18 cellular contexts compared by ENCODE assay signal in genomic region chr1:89810302-89810701, GRCh38. TPM values are rescaled to one million over a fixed set of nuclear protein-coding genes. Genes with fewer than 3 reads are reported as not detected.
A peak's percentile ranks its signal among the peaks of the same experiment; 100 is the strongest.
DNase-seq lines count a peak whose midpoint lies in the region; TF ChIP-seq lines count a peak whose summit lies in the region.
"Had no signal": no experiment of that assay in that cellular context is flagged by ENCODE, and none has a peak within 500 bp of the region (broad histone marks: within the 10 kb centered on the region; RNA-seq: fewer than 3 reads in every experiment).

No MANE protein-coding gene starts in this region.

- in situ Hi-C loops in mammary epithelial cell (cut with MboI; ENCODE audit: low sequenced_read_pairs in 2 of 2): no loop called here

- H3K27me3 ChIP-seq in Karpas-422 (ENCODE audit: low read length) (no peaks in the 10 kb centered on the region), trophoblast cell (ENCODE audit: insufficient read depth, low read length) (no peaks in the 10 kb centered on the region), mammary epithelial cell (ENCODE audit: insufficient read depth, low read length) (no peaks in the 10 kb centered on the region)

- H2AFZ ChIP-seq in Karpas-422 (ENCODE audit: low read length): no peak overlapping the region
- H2AFZ ChIP-seq in trophoblast cell (ENCODE audit: insufficient read depth, low read length, poor library complexity): no peak overlapping the region
- no peak overlapping the region for H2AFZ ChIP-seq in mammary epithelial cell (ENCODE audit: low read depth, low read length)
- H2AFZ ChIP-seq: GM23338 had no signal

- H3K9me3 ChIP-seq in Karpas-422 (ENCODE audit: low read length) (no peaks in the 10 kb centered on the region), trophoblast cell (ENCODE audit: insufficient read depth, low read depth, low read length) (peaks cover 1% of the 10 kb centered on the region), mammary epithelial cell (replicated peaks; ENCODE audit: insufficient read depth, low read length) (no peaks in the 10 kb centered on the region)
- H3K9me3 ChIP-seq: SK-N-SH had no signal

- WGBS in trophoblast cell (ENCODE audit: extremely low coverage, insufficient coverage, insufficient read length): no CpG with 5 or more reads among the region's 1 CpG
- 100% methylated on average over 1 of the region's 1 CpG for WGBS in mammary epithelial cell (ENCODE audit: low coverage, missing lambda C conversion rate)

- H3K4me3 ChIP-seq in Karpas-422 (ENCODE audit: low read length) (no peak overlapping the region), trophoblast cell (ENCODE audit: low read depth, low read length) (no peak overlapping the region), mammary epithelial cell (replicated peaks in 1 of 3; ENCODE audit: insufficient read depth in 1 of 3, low read depth in 2 of 3, low read length in 3 of 3) (no peak overlapping the region)
- H3K4me3 ChIP-seq: GM23338 had no signal

- H2BK12ac ChIP-seq in trophoblast cell (ENCODE audit: low read length): peak overlapping the region; percentile 52

- dilution Hi-C loops in mammary epithelial cell (cut with HindIII; ENCODE audit: low sequenced_read_pairs): no loop called here

- intact Hi-C loops in mammary epithelial cell (cut with micrococcal nuclease): no loop called here

- BruUV-seq in mammary epithelial cell (replicated peaks; lab: Mats Ljungman, UMichigan): no TSS peak

- no peak overlapping the region for H3K27ac ChIP-seq in Karpas-422 (ENCODE audit: low read length)
- no peak overlapping the region for H3K27ac ChIP-seq in trophoblast cell (ENCODE audit: low read depth, low read length)
- H3K27ac ChIP-seq in mammary epithelial cell (ENCODE audit: insufficient read depth, low read depth, low read length): no peak overlapping the region
- H3K27ac ChIP-seq: C4-2B had no signal

- H3K18ac ChIP-seq in trophoblast cell (ENCODE audit: low read length): no peak overlapping the region

- H4K12ac ChIP-seq in trophoblast cell (ENCODE audit: low read depth, low read length): no peak overlapping the region

- H3K4me1 ChIP-seq in Karpas-422 (ENCODE audit: low read length) (peaks cover 15% of the 10 kb centered on the region), trophoblast cell (ENCODE audit: control insufficient read depth in 1 of 2, insufficient read depth in 2 of 2, low read length in 2 of 2) (peaks cover 20 to 29% of the 10 kb centered on the region in 2 experiments), mammary epithelial cell (ENCODE audit: insufficient read depth, low read length) (peaks cover 21% of the 10 kb centered on the region)

- H3K79me2 ChIP-seq in Karpas-422 (ENCODE audit: low read length): no peaks in the 10 kb centered on the region
- H3K79me2 ChIP-seq in trophoblast cell (ENCODE audit: control insufficient read depth, insufficient read depth, low read length, poor library complexity): peaks cover 2% of the 10 kb centered on the region
- H3K79me2 ChIP-seq in mammary epithelial cell (ENCODE audit: insufficient read depth, low read length): no peaks in the 10 kb centered on the region

- H3K36me3 ChIP-seq in Karpas-422 (ENCODE audit: insufficient read depth, low read length) (no peaks in the 10 kb centered on the region), trophoblast cell (ENCODE audit: control insufficient read depth in 1 of 2, insufficient read depth in 2 of 2, low read length in 2 of 2) (no peaks in the 10 kb centered on the region), mammary epithelial cell (ENCODE audit: insufficient read depth, low read length) (no peaks in the 10 kb centered on the region)

- DNase-seq in SIG-M5 treated with dmso at 0.1 percent for 504 hours (lab: John Stamatoyannopoulos, UW; ENCODE audit: unreplicated experiment): peak; percentile 16
- no peak for DNase-seq in SIG-M5 (lab: John Stamatoyannopoulos, UW)
- DNase-seq in Karpas-422: peak; percentile 58
- DNase-seq in SKM-1 (lab: John Stamatoyannopoulos, UW; ENCODE audit: unreplicated experiment): peak; percentile 18
- peak in 1 of 2 donors; percentile 65 for DNase-seq in trophoblast cell
- DNase-seq in mammary epithelial cell: no peak
- DNase-seq in NCI-H2227 (lab: John Stamatoyannopoulos, UW; ENCODE audit: unreplicated experiment): no peak
- DNase-seq in midbrain (lab: John Stamatoyannopoulos, UW): no peak
- DNase-seq: CD8-positive, alpha-beta memory T cell; GF-D8; MM.1S; NCI-H446 treated with DMSO at 0.1 percent for 48 hours; NCI-H526 treated with DMSO at 0.1 percent for 48 hours; Right ventricle myocardium superior; SK-N-SH; T1000 had no signal

- CTCF ChIA-PET in mammary epithelial cell (lab: Charles Lee; ENCODE audit: low non-redundant PET): no interaction called here

- H4K8ac ChIP-seq in trophoblast cell (ENCODE audit: low read depth, low read length): no peak overlapping the region

- no peak overlapping the region for H3K14ac ChIP-seq in trophoblast cell (ENCODE audit: low read length)

- no peak overlapping the region for H3K4ac ChIP-seq in trophoblast cell (ENCODE audit: low read depth, low read length)

- H2BK120ac ChIP-seq in trophoblast cell (ENCODE audit: insufficient read depth, low read length, poor library complexity): no peak overlapping the region

- no peak overlapping the region for H4K91ac ChIP-seq in trophoblast cell (ENCODE audit: low read depth, low read length)

- no peaks in the 10 kb centered on the region for H4K20me1 ChIP-seq in Karpas-422 (ENCODE audit: insufficient read depth, low read depth, low read length)
- H4K20me1 ChIP-seq in mammary epithelial cell (ENCODE audit: insufficient read depth, low read length): no peaks in the 10 kb centered on the region

- H3K79me1 ChIP-seq in trophoblast cell (ENCODE audit: low read length): peaks cover 28% of the 10 kb centered on the region

- H2AK5ac ChIP-seq in trophoblast cell (ENCODE audit: low read length): no peak overlapping the region

- TF ChIP-seq CTCF in mammary epithelial cell (conservative IDR thresholded peaks at IDR 0.05 in 1 of 2, IDR thresholded peaks at IDR 0.05 in 1 of 2; ENCODE audit: extremely low read depth in 1 of 2, insufficient read depth in 1 of 2, low read depth in 1 of 2, low read length in 2 of 2): no peak

- H3K9ac ChIP-seq in Karpas-422 (ENCODE audit: low read length) (no peak overlapping the region), trophoblast cell (ENCODE audit: low read length) (no peak overlapping the region), mammary epithelial cell (ENCODE audit: insufficient read depth, low read length) (no peak overlapping the region)
- H3K9ac ChIP-seq: SK-N-SH had no signal

- peak overlapping the region; percentile 27 for H2BK5ac ChIP-seq in trophoblast cell (ENCODE audit: low read depth, low read length, poor library complexity)

- no peak overlapping the region for H3K4me2 ChIP-seq in Karpas-422 (ENCODE audit: low read depth, low read length, poor library complexity, severe bottlenecking)
- no peak overlapping the region for H3K4me2 ChIP-seq in trophoblast cell (ENCODE audit: low read length)
- H3K4me2 ChIP-seq in mammary epithelial cell (ENCODE audit: insufficient read depth, low read depth, low read length): no peak overlapping the region
- H3K4me2 ChIP-seq: GM23338, SK-N-SH had no signal

- no peak overlapping the region for H3K23ac ChIP-seq in trophoblast cell (ENCODE audit: low read length)

- no peaks in the 10 kb centered on the region for H3K9me2 ChIP-seq in Karpas-422 (replicated peaks; ENCODE audit: insufficient read depth, low read length)
- H3K9me2 ChIP-seq: SK-N-SH had no signal

RNA-seq across cellular contexts. Expression of gene LRRC8D, which starts 10.5 kb away (rescaled TPM):
- total RNA-seq in Karpas-422 (2014; rRNA removed; shearing (Covaris generic); ENCODE audit: low replicate concordance): 30.1 and 48.9 TPM in 2 replicates
- polyA plus RNA-seq in trophoblast cell (2013): 33.4 and 34.4 TPM in 2 replicates
- total RNA-seq in mammary epithelial cell: 10 to 100 TPM; 39.5 to 47.7 TPM
- 44.9 TPM for polyA plus RNA-seq in mammary epithelial cell
- polyA minus RNA-seq in mammary epithelial cell: 20.7 TPM

Comparison
In these comparisons a context has a peak if more than half of its experiments do, and no peak if none do; other contexts are left out.
1. DNase-seq: peak in SIG-M5 treated with dmso at 0.1 percent for 504 hours (single experiment), Karpas-422 (single experiment) and SKM-1 (single experiment); none in SIG-M5 (single experiment), mammary epithelial cell (single experiment), NCI-H2227 (single experiment) and midbrain (single experiment).